8 cellular contexts compared by ENCODE assay signal in genomic region chr3:197792019-197792647, GRCh38. TPM values are rescaled to one million over a fixed set of nuclear protein-coding genes. Genes with fewer than 3 reads are reported as not detected.
DNase-seq lines count a peak whose midpoint lies in the region; ATAC-seq and TF ChIP-seq lines count a peak whose summit lies in the region.

No MANE protein-coding gene starts in this region.

- H3K27ac ChIP-seq in parathyroid adenoma = peak overlapping the region; percentile 91

- H3K27ac Mint-ChIP-seq in activated CD4-positive, alpha-beta T cell treated with anti-CD3 and anti-CD28 coated beads, Interleukin-2, amount 10 ng/mL, durations not matched to agents 24 days and 14 days = peak overlapping the region; percentile 91

- H3K9ac ChIP-seq in parathyroid adenoma = no peak overlapping the region

- H3K27me3 ChIP-seq in parathyroid adenoma (ENCODE audit: control insufficient read depth, insufficient read depth, low read length) = no peaks in the 10 kb centered on the region

- DNase-seq in AG10803 (ENCODE audit: low read depth) (peak; percentile 16), epithelial cell of proximal tubule (ENCODE audit: low read depth) (no peak), NCI-H2196 treated with DMSO at 0.1 percent for 48 hours (lab: John Stamatoyannopoulos, UW; ENCODE audit: unreplicated experiment) (no peak)
- DNase-seq in activated CD4-positive, alpha-beta T cell treated with anti-CD3 and anti-CD28 coated beads, Interleukin-2, amount 10 ng/mL, durations not matched to agents 24 days and 14 days = peak; percentile 75

- H3K4me3 ChIP-seq in AG10803 (ENCODE audit: low read length) (peak overlapping the region; percentile 86), epithelial cell of proximal tubule (ENCODE audit: low read depth, low read length) (peak overlapping the region; percentile 87), parathyroid adenoma (ENCODE audit: low read depth, low read length) (peak overlapping the region; percentile 92)

- H2AFZ ChIP-seq in parathyroid adenoma = peak overlapping the region; percentile 99

- intact Hi-C loops in activated CD4-positive, alpha-beta T cell treated with anti-CD3 and anti-CD28 coated beads, Interleukin-2, amount 10 ng/mL, durations not matched to agents 24 days and 14 days (cut with micrococcal nuclease) = loop anchor here (2.0 to 5.0 kb wide), 4 partner anchors 55 to 235 kb away; partner anchors contain the start of gene BDH1

- H3K9me3 Mint-ChIP-seq in activated CD4-positive, alpha-beta T cell treated with anti-CD3 and anti-CD28 coated beads, Interleukin-2, amount 10 ng/mL, durations not matched to agents 24 days and 14 days = no peaks in the 10 kb centered on the region

- H3K79me2 ChIP-seq in parathyroid adenoma = peaks cover 6% of the 10 kb centered on the region

- H3K36me3 ChIP-seq in parathyroid adenoma (ENCODE audit: control insufficient read depth, insufficient read depth, low read length) = no peaks in the 10 kb centered on the region

- H3K4me2 ChIP-seq in parathyroid adenoma (ENCODE audit: low read length) = peak overlapping the region; percentile 95

- ATAC-seq in HG02798 (IDR thresholded peaks at IDR 0.05; ENCODE audit: poor library complexity, unreplicated experiment) (peak; percentile 3), GM18868 (IDR thresholded peaks at IDR 0.05; ENCODE audit: unreplicated experiment) (no peak), HG03039 (IDR thresholded peaks at IDR 0.05; ENCODE audit: unreplicated experiment) (no peak)

- H3K4me1 Mint-ChIP-seq in activated CD4-positive, alpha-beta T cell treated with anti-CD3 and anti-CD28 coated beads, Interleukin-2, amount 10 ng/mL, durations not matched to agents 24 days and 14 days = peaks cover 33% of the 10 kb centered on the region

- H3K36me3 Mint-ChIP-seq in activated CD4-positive, alpha-beta T cell treated with anti-CD3 and anti-CD28 coated beads, Interleukin-2, amount 10 ng/mL, durations not matched to agents 24 days and 14 days (ENCODE audit: low read depth) = peaks cover 5% of the 10 kb centered on the region

- no peaks in the 10 kb centered on the region for H3K27me3 Mint-ChIP-seq in activated CD4-positive, alpha-beta T cell treated with anti-CD3 and anti-CD28 coated beads, Interleukin-2, amount 10 ng/mL, durations not matched to agents 24 days and 14 days

- H3K9me3 ChIP-seq in parathyroid adenoma (ENCODE audit: control insufficient read depth, low read length) = no peaks in the 10 kb centered on the region

- TF ChIP-seq CTCF in AG10803 (conservative IDR thresholded peaks at IDR 0.05; ENCODE audit: low read length) (no peak), epithelial cell of proximal tubule (conservative IDR thresholded peaks at IDR 0.05; ENCODE audit: low read depth, low read length) (no peak), parathyroid adenoma (IDR thresholded peaks at IDR 0.05) (no peak)

- H3K4me3 Mint-ChIP-seq in activated CD4-positive, alpha-beta T cell treated with anti-CD3 and anti-CD28 coated beads, Interleukin-2, amount 10 ng/mL, durations not matched to agents 24 days and 14 days = peak overlapping the region; percentile 92

- no peaks in the 10 kb centered on the region for H3K4me1 ChIP-seq in parathyroid adenoma

RNA-seq across cellular contexts. Expression of gene LRCH3, which starts 1.1 kb away (rescaled TPM):
- 54.7 and 56.4 TPM in 2 replicates for total RNA-seq in activated CD4-positive, alpha-beta T cell treated with anti-CD3 and anti-CD28 coated beads, Interleukin-2, amount 10 ng/mL, durations not matched to agents 24 days and 14 days
- 15.4 and 19.5 TPM in 2 replicates for total RNA-seq in epithelial cell of proximal tubule

RNA-seq across cellular contexts. Expression of gene FYTTD1, which starts 42.5 kb away (rescaled TPM):
- 53.2 and 56.8 TPM in 2 replicates for total RNA-seq in activated CD4-positive, alpha-beta T cell treated with anti-CD3 and anti-CD28 coated beads, Interleukin-2, amount 10 ng/mL, durations not matched to agents 24 days and 14 days
- total RNA-seq in epithelial cell of proximal tubule = 21.0 and 26.0 TPM in 2 replicates

RNA-seq across cellular contexts. Expression of gene RUBCN, which starts 55.4 kb away (rescaled TPM):
- 38.8 and 41.0 TPM in 2 replicates for total RNA-seq in activated CD4-positive, alpha-beta T cell treated with anti-CD3 and anti-CD28 coated beads, Interleukin-2, amount 10 ng/mL, durations not matched to agents 24 days and 14 days
- total RNA-seq in epithelial cell of proximal tubule = 24.6 and 42.0 TPM in 2 replicates

Comparison
In these comparisons a context has a peak if more than half of its experiments do, and no peak if none do; other contexts are left out.
1. DNase-seq: peak in AG10803 (single experiment) and activated CD4-positive, alpha-beta T cell treated with anti-CD3 and anti-CD28 coated beads, Interleukin-2, amount 10 ng/mL, durations not matched to agents 24 days and 14 days (single experiment); none in epithelial cell of proximal tubule (single experiment) and NCI-H2196 treated with DMSO at 0.1 percent for 48 hours (single experiment).
2. Peak in every context shown above with its lines, with median percentiles within 50 percentile points of each other: H3K4me3 ChIP-seq.